1 cellular context compared by ENCODE assay signal in the genomic region with DNA sequence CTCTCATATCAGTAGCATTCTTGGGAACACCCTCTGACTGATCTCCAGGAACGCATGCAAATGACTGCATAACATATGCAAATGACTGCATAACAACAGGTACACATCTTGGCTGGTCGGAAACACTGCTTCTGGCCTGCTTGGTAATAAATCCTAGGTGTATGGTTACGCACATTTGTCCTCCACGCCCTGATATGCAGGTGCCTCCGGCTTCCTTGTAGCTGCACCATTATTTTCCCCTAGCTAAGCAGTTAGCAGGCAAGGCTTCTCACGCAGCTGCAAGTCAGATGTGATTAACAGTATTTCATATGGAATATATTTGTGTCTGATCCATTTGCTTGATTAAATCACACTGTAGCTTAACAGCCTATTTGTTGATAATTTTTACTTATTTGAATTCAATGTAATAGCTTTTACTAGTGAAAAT.
TF ChIP-seq lines count a peak whose summit lies in the region.

No MANE protein-coding gene starts in this region.

TF ChIP-seq in IMR-90, 13 proteins besides CTCF, POLR2A, EP300 and RAD21:
- TF ChIP-seq RFX5 (IDR thresholded peaks at IDR 0.05; ENCODE audit: low read depth, low read length) (no peak), RCOR1 (IDR thresholded peaks at IDR 0.05; ENCODE audit: insufficient replicate concordance, low read length) (no peak), USF2 (IDR thresholded peaks at IDR 0.05; ENCODE audit: low read depth, low read length) (no peak), NFE2L2 (IDR thresholded peaks at IDR 0.05; ENCODE audit: low read depth, low read length) (no peak), MAZ (IDR thresholded peaks at IDR 0.05; ENCODE audit: borderline replicate concordance, low read depth, low read length) (no peak), MXI1 (IDR thresholded peaks at IDR 0.05; ENCODE audit: borderline replicate concordance, low read depth, low read length) (no peak), SMC3 (IDR thresholded peaks at IDR 0.05; ENCODE audit: low read depth, low read length) (no peak), BHLHE40 (IDR thresholded peaks at IDR 0.05; ENCODE audit: low read depth, low read length) (no peak), FOS (IDR thresholded peaks at IDR 0.05; ENCODE audit: low read depth, low read length) (no peak)
- TF ChIP-seq, protein P1, sequence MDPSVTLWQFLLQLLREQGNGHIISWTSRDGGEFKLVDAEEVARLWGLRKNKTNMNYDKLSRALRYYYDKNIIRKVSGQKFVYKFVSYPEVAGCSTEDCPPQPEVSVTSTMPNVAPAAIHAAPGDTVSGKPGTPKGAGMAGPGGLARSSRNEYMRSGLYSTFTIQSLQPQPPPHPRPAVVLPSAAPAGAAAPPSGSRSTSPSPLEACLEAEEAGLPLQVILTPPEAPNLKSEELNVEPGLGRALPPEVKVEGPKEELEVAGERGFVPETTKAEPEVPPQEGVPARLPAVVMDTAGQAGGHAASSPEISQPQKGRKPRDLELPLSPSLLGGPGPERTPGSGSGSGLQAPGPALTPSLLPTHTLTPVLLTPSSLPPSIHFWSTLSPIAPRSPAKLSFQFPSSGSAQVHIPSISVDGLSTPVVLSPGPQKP (IDR thresholded peaks at IDR 0.05; ENCODE audit: borderline replicate concordance, low read depth, low read length), result no peak
